ENCODE assay signal across 27 cellular contexts in the genomic region with DNA sequence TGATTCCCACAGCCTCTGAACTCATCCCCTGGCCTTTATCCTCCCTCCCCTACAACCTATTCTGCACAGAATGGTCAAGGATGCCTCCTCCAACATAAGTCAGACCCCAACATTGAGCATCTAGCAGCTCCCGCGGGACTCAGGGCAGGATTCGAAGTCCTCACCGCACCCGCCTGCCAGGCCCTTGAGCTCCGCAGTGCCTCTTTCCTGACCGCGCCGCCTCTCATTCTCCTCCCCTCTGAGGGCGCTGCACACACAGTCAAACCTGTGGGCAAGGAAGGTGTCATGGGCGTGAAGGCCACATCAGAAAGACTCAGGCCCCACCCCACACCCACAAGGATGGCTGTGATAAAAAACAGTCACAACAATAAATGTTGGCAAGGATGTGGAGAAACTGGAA.
"Had no signal": no experiment of that assay in that cellular context is flagged by ENCODE, and none has a peak within 500 bp of the region (broad histone marks: within the 10 kb centered on the region; RNA-seq: fewer than 3 reads in every experiment).

No MANE protein-coding gene starts in this region.

- H3K9me3 Mint-ChIP-seq: activated CD4-positive, alpha-beta memory T cell treated with anti-CD3 and anti-CD28 coated beads for 36 hours; activated CD4-positive, alpha-beta T cell treated with anti-CD3 and anti-CD28 coated beads, Interleukin-2, amount 10 ng/mL, durations not matched to agents 24 days and 14 days; activated naive CD4-positive, alpha-beta T cell treated with anti-CD3 and anti-CD28 coated beads, Interleukin-2, amount 50 U/mL, for 24 hours; activated naive CD8-positive, alpha-beta T cell treated with anti-CD3 and anti-CD28 coated beads, Interleukin-2, amount 50 U/mL, for 24 hours; activated T-helper 1 cell treated with anti-CD3 and anti-CD28 coated beads, Interleukin-12 subunit alpha, Interleukin-12 subunit beta, Interleukin-2, Interleukin-4 antibody, amounts not matched to agents 30 ng/mL and 10 ng/mL and 1 ng/mL, durations not matched to agents 14 hours and 24 hours and 36 hours; activated T-helper 2 cell treated with anti-CD3 and anti-CD28 coated beads, Interferon-gamma antibody, Interleukin-2, Interleukin-4, amounts not matched to agents 10 μg/mL and 5 μg/mL and 100 μg/mL, durations not matched to agents 14 hours and 24 hours and 36 hours had no signal

- H3K36me3 Mint-ChIP-seq: activated CD4-positive, alpha-beta memory T cell treated with anti-CD3 and anti-CD28 coated beads for 36 hours; activated CD8-positive, alpha-beta memory T cell treated with anti-CD3 and anti-CD28 coated beads, Interleukin-2, amount 10 ng/mL, durations not matched to agents 7 days and 5 days; activated naive CD4-positive, alpha-beta T cell treated with anti-CD3 and anti-CD28 coated beads, Interleukin-2, amount 50 U/mL, for 24 hours; activated naive CD8-positive, alpha-beta T cell treated with anti-CD3 and anti-CD28 coated beads for 36 hours had no signal

- H3K4me3 Mint-ChIP-seq: activated CD4-positive, alpha-beta memory T cell treated with anti-CD3 and anti-CD28 coated beads for 36 hours; activated CD4-positive, alpha-beta T cell treated with anti-CD3 and anti-CD28 coated beads for 36 hours; activated CD4-positive, alpha-beta T cell treated with anti-CD3 and anti-CD28 coated beads, Interleukin-2, amount 10 ng/mL, durations not matched to agents 24 days and 14 days; activated CD8-positive, alpha-beta memory T cell treated with anti-CD3 and anti-CD28 coated beads, Interleukin-2, amount 10 ng/mL, durations not matched to agents 7 days and 5 days; activated CD8-positive, alpha-beta T cell treated with anti-CD3 and anti-CD28 coated beads, Interleukin-2, amount 10 ng/mL, durations not matched to agents 7 days and 5 days; activated naive CD4-positive, alpha-beta T cell treated with anti-CD3 and anti-CD28 coated beads for 36 hours; activated naive CD4-positive, alpha-beta T cell treated with anti-CD3 and anti-CD28 coated beads, Interleukin-2, amount 50 U/mL, for 24 hours; activated naive CD8-positive, alpha-beta T cell treated with anti-CD3 and anti-CD28 coated beads for 36 hours; activated naive CD8-positive, alpha-beta T cell treated with anti-CD3 and anti-CD28 coated beads, Interleukin-2, amount 50 U/mL, for 24 hours; activated T-helper 1 cell treated with anti-CD3 and anti-CD28 coated beads, Interleukin-12 subunit alpha, Interleukin-12 subunit beta, Interleukin-2, Interleukin-4 antibody, amounts not matched to agents 30 ng/mL and 10 ng/mL and 1 ng/mL, durations not matched to agents 14 hours and 24 hours and 36 hours had no signal

- H3K4me1 Mint-ChIP-seq: activated CD4-positive, alpha-beta T cell treated with anti-CD3 and anti-CD28 coated beads for 36 hours; activated CD4-positive, alpha-beta T cell treated with anti-CD3 and anti-CD28 coated beads, Interleukin-2, amount 10 ng/mL, durations not matched to agents 24 days and 14 days; activated CD8-positive, alpha-beta memory T cell treated with anti-CD3 and anti-CD28 coated beads, Interleukin-2, amount 10 ng/mL, durations not matched to agents 7 days and 5 days; activated naive CD4-positive, alpha-beta T cell treated with anti-CD3 and anti-CD28 coated beads, Interleukin-2, amount 50 U/mL, for 24 hours; activated naive CD8-positive, alpha-beta T cell treated with anti-CD3 and anti-CD28 coated beads for 36 hours; activated naive CD8-positive, alpha-beta T cell treated with anti-CD3 and anti-CD28 coated beads, Interleukin-2, amount 50 U/mL, for 24 hours had no signal

- DNase-seq: activated CD4-positive, alpha-beta memory T cell treated with anti-CD3 and anti-CD28 coated beads for 36 hours; activated CD4-positive, alpha-beta T cell treated with anti-CD3 and anti-CD28 coated beads for 36 hours; activated CD4-positive, alpha-beta T cell treated with anti-CD3 and anti-CD28 coated beads, Interleukin-2, amount 10 ng/mL, durations not matched to agents 24 days and 14 days; activated CD4-positive, CD25-positive, alpha-beta regulatory T cell; activated CD4-positive, CD25-positive, alpha-beta regulatory T cell treated with anti-CD3 and anti-CD28 coated beads, Interleukin-2, amount 50 U/mL, for 72 hours; activated CD8-positive, alpha-beta memory T cell treated with anti-CD3 and anti-CD28 coated beads, Interleukin-2, amount 10 ng/mL, durations not matched to agents 7 days and 5 days; activated CD8-positive, alpha-beta memory T cell treated with anti-CD3 and anti-CD28 coated beads, Interleukin-2, amount 50 U/mL, for 4 hours; activated CD8-positive, alpha-beta T cell treated with anti-CD3 and anti-CD28 coated beads, Interleukin-2, amount 10 ng/mL, durations not matched to agents 7 days and 5 days; activated effector memory CD4-positive, alpha-beta T cell treated with anti-CD3 and anti-CD28 coated beads, Interleukin-2, amount 50 U/mL, for 16 hours; activated naive CD4-positive, alpha-beta T cell treated with anti-CD3 and anti-CD28 coated beads for 36 hours; activated naive CD8-positive, alpha-beta T cell treated with anti-CD3 and anti-CD28 coated beads for 36 hours; activated naive CD8-positive, alpha-beta T cell treated with anti-CD3 and anti-CD28 coated beads, Interleukin-2, amount 50 U/mL, for 24 hours; activated T-cell treated with anti-CD3 and anti-CD28 coated beads, Interleukin-2, amount 50 U/mL, for 1 hour; activated T-cell treated with anti-CD3 and anti-CD28 coated beads, Interleukin-2, amount 50 U/mL, for 48 hours; adrenal gland; amygdala; aorta; body of pancreas; caudate nucleus; effector CD8-positive, alpha-beta T cell; esophagus squamous epithelium; foreskin melanocyte; T-helper 2 cell had no signal

- H3K4me3 ChIP-seq: adrenal gland, body of pancreas, esophagus squamous epithelium had no signal

- H3K27ac Mint-ChIP-seq: activated CD4-positive, alpha-beta memory T cell treated with anti-CD3 and anti-CD28 coated beads for 36 hours; activated CD4-positive, alpha-beta T cell treated with anti-CD3 and anti-CD28 coated beads for 36 hours; activated CD4-positive, alpha-beta T cell treated with anti-CD3 and anti-CD28 coated beads, Interleukin-2, amount 10 ng/mL, durations not matched to agents 24 days and 14 days; activated CD8-positive, alpha-beta memory T cell treated with anti-CD3 and anti-CD28 coated beads, Interleukin-2, amount 10 ng/mL, durations not matched to agents 7 days and 5 days; activated CD8-positive, alpha-beta T cell treated with anti-CD3 and anti-CD28 coated beads, Interleukin-2, amount 10 ng/mL, durations not matched to agents 7 days and 5 days; activated naive CD4-positive, alpha-beta T cell treated with anti-CD3 and anti-CD28 coated beads for 36 hours; activated naive CD4-positive, alpha-beta T cell treated with anti-CD3 and anti-CD28 coated beads, Interleukin-2, amount 50 U/mL, for 24 hours; activated naive CD8-positive, alpha-beta T cell treated with anti-CD3 and anti-CD28 coated beads for 36 hours; activated naive CD8-positive, alpha-beta T cell treated with anti-CD3 and anti-CD28 coated beads, Interleukin-2, amount 50 U/mL, for 24 hours; activated T-helper 1 cell treated with anti-CD3 and anti-CD28 coated beads, Interleukin-12 subunit alpha, Interleukin-12 subunit beta, Interleukin-2, Interleukin-4 antibody, amounts not matched to agents 30 ng/mL and 10 ng/mL and 1 ng/mL, durations not matched to agents 14 hours and 24 hours and 36 hours; activated T-helper 2 cell treated with anti-CD3 and anti-CD28 coated beads, Interferon-gamma antibody, Interleukin-2, Interleukin-4, amounts not matched to agents 10 μg/mL and 5 μg/mL and 100 μg/mL, durations not matched to agents 14 hours and 24 hours and 36 hours had no signal

- H3K36me3 ChIP-seq: adrenal gland, esophagus squamous epithelium had no signal

- H3K27ac ChIP-seq: adrenal gland, body of pancreas, epithelial cell of prostate, esophagus squamous epithelium had no signal

- H3K27me3 Mint-ChIP-seq: activated CD4-positive, alpha-beta memory T cell treated with anti-CD3 and anti-CD28 coated beads for 36 hours; activated CD4-positive, alpha-beta T cell treated with anti-CD3 and anti-CD28 coated beads, Interleukin-2, amount 10 ng/mL, durations not matched to agents 24 days and 14 days; activated CD8-positive, alpha-beta memory T cell treated with anti-CD3 and anti-CD28 coated beads, Interleukin-2, amount 10 ng/mL, durations not matched to agents 7 days and 5 days had no signal

- H3K27me3 ChIP-seq: adrenal gland, body of pancreas had no signal

- H3K9me3 ChIP-seq: adrenal gland, body of pancreas, esophagus squamous epithelium had no signal

- H3K4me1 ChIP-seq: adrenal gland, body of pancreas, esophagus squamous epithelium had no signal

- ATAC-seq: activated CD4-positive, alpha-beta T cell treated with anti-CD3 and anti-CD28 coated beads for 36 hours; activated CD8-positive, alpha-beta memory T cell treated with anti-CD3 and anti-CD28 coated beads, Interleukin-2, amount 10 ng/mL, durations not matched to agents 7 days and 5 days; activated CD8-positive, alpha-beta T cell treated with anti-CD3 and anti-CD28 coated beads, Interleukin-2, amount 10 ng/mL, durations not matched to agents 7 days and 5 days; activated naive CD8-positive, alpha-beta T cell treated with anti-CD3 and anti-CD28 coated beads, Interleukin-2, amount 50 U/mL, for 24 hours; body of pancreas had no signal
